ENCODE assay signal across 2 cellular contexts in genomic region chr1:108882837-108883236, GRCh38.
A peak's percentile ranks its signal among the peaks of the same experiment; 100 is the strongest.
TF ChIP-seq lines count a peak whose summit lies in the region.

No MANE protein-coding gene starts in this region.

TF ChIP-seq in HEK293, 187 proteins besides CTCF, POLR2A, EP300 and RAD21:
- TF ChIP-seq GFI1B (tag by site-specific recombination; IDR thresholded peaks at IDR 0.05) (no peak), ZNF121 (tag by site-specific recombination; IDR thresholded peaks at IDR 0.05) (peak; percentile 73; the same call in 1 of the 2 replicates)

TF ChIP-seq in WTC11, 78 proteins besides CTCF, POLR2A, EP300 and RAD21:
- TF ChIP-seq ZBTB21 (CRISPR knock-in tag; IDR thresholded peaks at IDR 0.05; ENCODE audit: borderline replicate concordance) (no peak), ZNF121 (CRISPR knock-in tag; IDR thresholded peaks at IDR 0.05) (peak; percentile 61; the same call in 1 of the 2 replicates)
